8 cellular contexts compared by ENCODE assay signal in the genomic region with DNA sequence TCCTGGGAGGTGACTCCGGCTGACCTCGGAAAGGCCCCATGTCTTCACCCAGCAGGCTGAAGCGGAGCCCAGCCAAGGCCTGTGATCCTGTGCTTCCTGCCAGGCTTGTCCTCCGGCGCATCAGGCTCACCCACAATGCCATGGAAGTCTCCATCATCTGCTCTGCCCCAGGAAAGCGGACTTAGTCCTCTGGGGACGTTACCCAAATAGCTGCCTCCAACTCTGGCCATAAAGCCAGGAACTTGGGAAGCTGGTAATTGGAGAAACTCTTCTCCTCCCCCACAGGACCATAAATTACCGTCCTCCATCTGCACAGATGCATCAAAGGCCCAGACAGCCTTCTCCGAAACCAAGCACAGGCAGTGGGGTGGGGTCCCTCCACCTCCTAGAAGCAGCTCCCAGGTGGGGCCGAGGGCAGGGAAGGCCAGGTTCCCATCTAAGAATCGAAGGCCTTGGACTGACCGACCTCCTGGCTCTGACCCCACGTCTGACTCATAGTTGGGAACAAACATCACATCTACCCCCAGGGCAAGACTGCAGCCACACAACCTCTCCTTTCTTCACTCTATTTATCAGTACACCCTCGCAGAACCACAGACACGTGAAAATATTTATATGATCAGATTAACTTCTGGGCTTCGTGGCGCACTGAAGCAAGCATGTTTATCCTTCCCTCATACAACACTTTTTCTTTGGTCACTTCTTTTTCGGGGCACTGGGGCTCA. TPM values are rescaled to one million over a fixed set of nuclear protein-coding genes. Genes with fewer than 3 reads are reported as not detected.
DNase-seq lines count a peak whose midpoint lies in the region; ATAC-seq and TF ChIP-seq lines count a peak whose summit lies in the region.

No MANE protein-coding gene starts in this region.

- H3K36me3 ChIP-seq in testis (ENCODE audit: low read depth, missing control alignments), result no peaks in the 10 kb centered on the region
- no peaks in the 10 kb centered on the region for H3K36me3 ChIP-seq in endodermal cell (ENCODE audit: control insufficient read depth, insufficient read depth, low read length)

- H3K27ac ChIP-seq in testis, result peak overlapping the region; percentile 31 to 41
- H3K27ac ChIP-seq in endodermal cell (ENCODE audit: low read depth, low read length), result no peak overlapping the region

- intact Hi-C loops in testis (cut with DNase I; ENCODE audit: low total_unique reads), result loop anchor here (10.0 kb wide), 1 partner anchor 50 kb away; no protein-coding TSS in a partner anchor

- H3K27me3 Mint-ChIP-seq in endodermal cell (ENCODE audit: insufficient read depth), result no peaks in the 10 kb centered on the region

- no peaks in the 10 kb centered on the region for H3K9me3 ChIP-seq in testis
- H3K9me3 ChIP-seq in endodermal cell (ENCODE audit: control insufficient read depth, low read length), result no peaks in the 10 kb centered on the region

- H3K27ac Mint-ChIP-seq in endodermal cell, result no peak overlapping the region

- no peak overlapping the region for H3K4me3 Mint-ChIP-seq in endodermal cell

- TF ChIP-seq POLR2A in testis (IDR thresholded peaks at IDR 0.05), result no peak

- H3K9ac ChIP-seq in endodermal cell (ENCODE audit: extremely low read depth, low read length, poor library complexity, severe bottlenecking), result no peak overlapping the region

- H3K4me1 ChIP-seq in testis, result peaks cover 26% of the 10 kb centered on the region
- H3K4me1 ChIP-seq in endodermal cell (ENCODE audit: control insufficient read depth, insufficient read depth, low read length), result no peaks in the 10 kb centered on the region

- H3K9me3 Mint-ChIP-seq in endodermal cell, result no peaks in the 10 kb centered on the region

- peak; percentile 47 for DNase-seq in HT1080 (ENCODE audit: low read depth)
- DNase-seq in astrocyte of the cerebellum (ENCODE audit: low read depth), result peak; percentile 51
- peak; percentile 70 for DNase-seq in iris pigment epithelial cell (ENCODE audit: low read depth)
- DNase-seq in testis, result peak; percentile 34
- DNase-seq in T-helper 9 cell, result no peak
- no peak for DNase-seq in NCI-H2029 (lab: John Stamatoyannopoulos, UW)
- no peak for DNase-seq in endodermal cell

- whole genome bisulfite sequencing in testis, 2 donors, result 36 to 45% methylated on average over 12 to 18 of the region's 18 CpGs
- 92 to 93% methylated on average over 11 to 18 of the region's 18 CpGs for WGBS in endodermal cell (ENCODE audit: insufficient coverage in 1 of 2, insufficient read length in 1 of 2), 2 experiments

- peaks cover 36% of the 10 kb centered on the region for H3K4me1 Mint-ChIP-seq in endodermal cell

- TF ChIP-seq CTCF in astrocyte of the cerebellum (IDR thresholded peaks at IDR 0.05; ENCODE audit: low read depth, low read length, missing control alignments), result no peak
- no peak for TF ChIP-seq CTCF in testis (IDR thresholded peaks at IDR 0.05)
- TF ChIP-seq CTCF in endodermal cell (conservative IDR thresholded peaks at IDR 0.05), result no peak

- in situ Hi-C loops in astrocyte of the cerebellum (cut with HindIII; ENCODE audit: low sequenced_read_pairs), result no loop called here

- H3K36me3 Mint-ChIP-seq in endodermal cell (ENCODE audit: low read depth), result no peaks in the 10 kb centered on the region

- no peak overlapping the region for H3K4me3 ChIP-seq in astrocyte of the cerebellum (ENCODE audit: low read depth, low read length)
- no peak overlapping the region for H3K4me3 ChIP-seq in testis
- H3K4me3 ChIP-seq in endodermal cell (ENCODE audit: low read length), result no peak overlapping the region

- ATAC-seq in GM18511 (IDR thresholded peaks at IDR 0.05; ENCODE audit: unreplicated experiment), result no peak

- H3K27me3 ChIP-seq in testis (no peaks in the 10 kb centered on the region), endodermal cell (ENCODE audit: control insufficient read depth, insufficient read depth, low read length, poor library complexity, severe bottlenecking) (no peaks in the 10 kb centered on the region)

RNA-seq across cellular contexts. Expression of a gene that starts 56.4 kb away (rescaled TPM):
- total RNA-seq in HT1080 (2014; rRNA removed; shearing (Covaris generic)), result 3.0 and 6.2 TPM in 2 replicates
- 7.4 and 8.9 TPM in 2 replicates for polyA plus RNA-seq in HT1080 (2015; cell fraction: cytosol; rRNA removed)
- 22.9 and 24.1 TPM in 2 replicates for polyA plus RNA-seq in HT1080 (2015; cell fraction: nucleus; rRNA removed)
- total RNA-seq in testis (10 to 100 TPM; 25.3 to 38.3 TPM), endodermal cell (10 to 100 TPM in 1 of 2 donors, 1 to 10 TPM in 1; 3.2 to 13.4 TPM)
- 24.2 TPM for polyA plus RNA-seq in testis (ENCODE audit: insufficient read depth, low read depth, low replicate concordance)
- 3.0 TPM for polyA plus RNA-seq in endodermal cell (2013, experiment 1 of 2)
- polyA plus RNA-seq in endodermal cell (2013, experiment 2 of 2), result 2.6 TPM

Comparison
In these comparisons a context has a peak if more than half of its experiments do, and no peak if none do; other contexts are left out.
1. DNase-seq: peak in HT1080 (single experiment), astrocyte of the cerebellum (single experiment), iris pigment epithelial cell (single experiment) and testis (single experiment); none in T-helper 9 cell (single experiment), NCI-H2029 (single experiment) and endodermal cell (single experiment).